Comparison of ENCODE assay signal across 19 cellular contexts in the genomic region with DNA sequence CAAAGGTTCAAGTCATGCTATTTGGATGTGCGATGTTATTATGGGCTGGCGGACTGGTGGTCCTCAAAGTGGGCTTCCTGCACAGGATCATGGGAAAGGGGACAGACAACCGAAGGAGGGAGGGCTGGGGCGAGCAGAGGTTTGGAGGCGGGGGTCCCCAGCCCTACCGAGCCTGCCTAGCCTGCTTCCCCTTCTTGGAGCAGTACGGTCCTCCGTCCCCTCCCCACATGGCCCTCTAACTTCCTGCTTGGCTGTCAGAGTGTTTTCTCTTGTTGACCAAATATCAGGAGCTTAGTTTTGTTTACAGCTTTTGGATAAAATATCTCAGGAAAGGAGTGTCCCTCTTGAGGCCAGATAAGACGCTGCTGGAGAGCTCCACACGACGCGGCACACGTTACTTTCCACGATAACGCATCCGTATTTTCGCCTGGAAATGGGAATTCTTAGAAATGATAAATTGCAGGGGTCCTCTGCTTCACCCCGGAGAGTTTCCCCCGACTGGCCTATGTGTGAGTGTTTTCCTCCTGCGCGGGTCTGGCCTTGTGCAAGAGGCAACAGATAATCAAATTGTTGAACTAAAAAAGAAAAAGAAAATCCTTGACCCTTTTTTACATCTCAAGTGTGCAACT.
"Had no signal": no experiment of that assay in that cellular context is flagged by ENCODE, and none has a peak within 500 bp of the region (broad histone marks: within the 10 kb centered on the region; RNA-seq: fewer than 3 reads in every experiment).

No MANE protein-coding gene starts in this region.

- H3K4me1 Mint-ChIP-seq: memory B cell had no signal

- H3K4me3 Mint-ChIP-seq: activated CD4-positive, alpha-beta T cell treated with anti-CD3 and anti-CD28 coated beads, Interleukin-2, amount 10 ng/mL, durations not matched to agents 24 days and 14 days; activated CD8-positive, alpha-beta T cell treated with anti-CD3 and anti-CD28 coated beads, Interleukin-2, amount 10 ng/mL, durations not matched to agents 7 days and 5 days; activated naive CD4-positive, alpha-beta T cell treated with anti-CD3 and anti-CD28 coated beads, Interleukin-2, amount 50 U/mL, for 24 hours; memory B cell had no signal

- H3K4me3 ChIP-seq: adrenal gland, cardiac muscle cell, pancreas, SJCRH30, transverse colon had no signal

- H3K27ac ChIP-seq: pancreas, SJCRH30, transverse colon had no signal

- H3K27ac Mint-ChIP-seq: activated CD4-positive, alpha-beta T cell treated with anti-CD3 and anti-CD28 coated beads, Interleukin-2, amount 10 ng/mL, durations not matched to agents 24 days and 14 days; activated CD8-positive, alpha-beta T cell treated with anti-CD3 and anti-CD28 coated beads, Interleukin-2, amount 10 ng/mL, durations not matched to agents 7 days and 5 days; activated naive CD4-positive, alpha-beta T cell treated with anti-CD3 and anti-CD28 coated beads, Interleukin-2, amount 50 U/mL, for 24 hours; memory B cell had no signal

- H3K9me3 Mint-ChIP-seq: activated naive CD4-positive, alpha-beta T cell treated with anti-CD3 and anti-CD28 coated beads, Interleukin-2, amount 50 U/mL, for 24 hours had no signal

- ATAC-seq: activated CD8-positive, alpha-beta T cell treated with anti-CD3 and anti-CD28 coated beads, Interleukin-2, amount 10 ng/mL, durations not matched to agents 7 days and 5 days had no signal

- H3K36me3 ChIP-seq: adrenal gland, cardiac muscle cell, pancreas, SJCRH30, transverse colon had no signal

- DNase-seq: activated CD4-positive, alpha-beta T cell treated with anti-CD3 and anti-CD28 coated beads, Interleukin-2, amount 10 ng/mL, durations not matched to agents 24 days and 14 days; activated CD8-positive, alpha-beta memory T cell treated with anti-CD3 and anti-CD28 coated beads, Interleukin-2, amount 50 U/mL, for 4 hours; activated CD8-positive, alpha-beta T cell treated with anti-CD3 and anti-CD28 coated beads, Interleukin-2, amount 10 ng/mL, durations not matched to agents 7 days and 5 days; activated effector memory CD4-positive, alpha-beta T cell treated with anti-CD3 and anti-CD28 coated beads, Interleukin-2, amount 50 U/mL, for 16 hours; activated T-cell treated with anti-CD3 and anti-CD28 coated beads, Interleukin-2, amount 50 U/mL, for 48 hours; foreskin fibroblast; glutamatergic neuron; left cardiac atrium; pancreas; SJCRH30; small intestine; stimulated activated CD4-positive, alpha-beta T cell treated with anti-CD3 and anti-CD28 coated beads, Interleukin-4, amount 100 ng/mL, for 24 hours; stimulated activated naive CD4-positive, alpha-beta T cell; T-helper 2 cell; transverse colon had no signal

- H3K9me3 ChIP-seq: adrenal gland, pancreas, SJCRH30, transverse colon had no signal

- H3K27me3 ChIP-seq: adrenal gland, cardiac muscle cell, pancreas, SJCRH30, transverse colon had no signal

- H3K36me3 Mint-ChIP-seq: activated naive CD4-positive, alpha-beta T cell treated with anti-CD3 and anti-CD28 coated beads, Interleukin-2, amount 50 U/mL, for 24 hours; memory B cell had no signal

- H3K4me1 ChIP-seq: pancreas, SJCRH30, transverse colon had no signal
